ENCODE assay signal across 17 cellular contexts in the genomic region with DNA sequence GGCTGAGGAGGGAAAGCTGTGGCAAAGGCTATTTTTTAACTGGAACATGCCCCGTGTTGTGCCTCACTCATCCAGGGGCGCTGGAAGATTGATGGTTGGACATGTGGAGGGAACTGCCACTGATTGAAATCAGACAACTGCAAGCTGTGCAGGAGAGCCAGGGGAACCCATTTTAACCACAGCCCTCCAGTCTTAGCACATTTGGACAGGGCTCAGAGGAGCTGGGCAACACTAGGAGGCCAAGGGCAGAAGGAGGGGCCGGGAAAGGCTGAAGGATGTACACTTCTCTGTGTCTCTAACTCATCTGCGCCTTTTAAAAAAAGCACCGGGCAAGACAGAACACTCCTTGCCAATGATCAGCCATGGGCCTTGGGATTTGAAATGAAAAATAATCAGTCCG.
DNase-seq lines count a peak whose midpoint lies in the region; ATAC-seq, FAIRE-seq and TF ChIP-seq lines count a peak whose summit lies in the region.
"Had no signal": no experiment of that assay in that cellular context is flagged by ENCODE, and none has a peak within 500 bp of the region (broad histone marks: within the 10 kb centered on the region; RNA-seq: fewer than 3 reads in every experiment).

No MANE protein-coding gene starts in this region.

- H3K27ac ChIP-seq in A549 (peak overlapping the region; percentile 56 to 73; a peak in 4 of 6 replicates), PC-9 (no peak overlapping the region), heart right ventricle (peak overlapping the region; percentile 40 to 83 (median 66)), parathyroid adenoma (no peak overlapping the region)
- H3K27ac ChIP-seq: ovary, upper lobe of left lung had no signal

- no peaks in the 10 kb centered on the region for H3K9me3 Mint-ChIP-seq in stimulated activated naive B cell treated with anti-CD40 and anti-IgM and Interleukin-4, amounts not matched to agents 10 μg/mL and 1 μg/mL and 100 μg/mL, for 72 hours
- H3K9me3 Mint-ChIP-seq: CD4-positive, alpha-beta T cell had no signal

- no peaks in the 10 kb centered on the region for H3K4me1 Mint-ChIP-seq in stimulated activated naive B cell treated with anti-CD40 and anti-IgM and Interleukin-4, amounts not matched to agents 10 μg/mL and 1 μg/mL and 100 μg/mL, for 72 hours
- H3K4me1 Mint-ChIP-seq: activated CD4-positive, alpha-beta T cell treated with anti-CD3 and anti-CD28 coated beads for 36 hours had no signal

- CTCF ChIA-PET in A549 (lab: Yijun Ruan, JAX): interaction anchor here (0.6 to 0.7 kb wide), 2 partner anchors 40 to 306 kb away, joined by 3 read pairs; no protein-coding TSS in a partner anchor
- CTCF ChIA-PET in PC-9 (lab: Charles Lee): interaction anchor here (0.6 kb wide), 3 partner anchors 56 to 189 kb away, joined by 4 to 10 read pairs (median 5); no protein-coding TSS in a partner anchor

- 0 out of 2 replicates have a peak, but pooled peaks cover 3% of the 10 kb centered on the region for H3F3A ChIP-seq in PC-9 (ENCODE audit: insufficient read depth, low read depth)

- no peak for FAIRE-seq in A549 (lab: Jason Lieb, UNC)

- H3K79me2 ChIP-seq in PC-9 (ENCODE audit: low read depth): no peaks in the 10 kb centered on the region
- no peaks in the 10 kb centered on the region for H3K79me2 ChIP-seq in parathyroid adenoma

- TF ChIP-seq POLR2A in A549 (IDR thresholded peaks at IDR 0.05; ENCODE audit: low read length): no peak

- TF ChIP-seq EP300 in A549 (IDR thresholded peaks at IDR 0.05): no peak

- H2AFZ ChIP-seq in PC-9: no peak overlapping the region
- H2AFZ ChIP-seq in parathyroid adenoma: peak overlapping the region; percentile 9

- ATAC-seq in A549: peak in 1 of 2 experiments; percentile 42; a peak in 2 of 6 replicates
- ATAC-seq in heart right ventricle: peak in 6 of 8 donors; percentile 42 to 70 (median 50)
- no peak for ATAC-seq in stimulated activated naive B cell treated with anti-CD40 and anti-IgM and Interleukin-4, amounts not matched to agents 10 μg/mL and 1 μg/mL and 100 μg/mL, for 72 hours (replicated peaks)
- ATAC-seq in HG03520 (IDR thresholded peaks at IDR 0.05; ENCODE audit: unreplicated experiment): no peak
- ATAC-seq: activated CD4-positive, alpha-beta T cell treated with anti-CD3 and anti-CD28 coated beads for 36 hours; left lobe of liver had no signal

- POLR2A ChIA-PET in A549 (lab: Yijun Ruan, JAX): no interaction called here
- POLR2A ChIA-PET in PC-9 (lab: Charles Lee; ENCODE audit: unreplicated experiment): interaction anchor here (0.6 kb wide), 1 partner anchor 760 kb away, joined by 5 read pairs; no protein-coding TSS in a partner anchor

- H3K4me1 ChIP-seq in A549 (peaks cover 22% of the 10 kb centered on the region), PC-9 (replicated peaks; ENCODE audit: insufficient read depth) (peaks cover 15% of the 10 kb centered on the region), heart right ventricle (peaks cover 0 to 40% (median 7%) of the 10 kb centered on the region in 9 donors), parathyroid adenoma (no peaks in the 10 kb centered on the region)
- H3K4me1 ChIP-seq: upper lobe of left lung had no signal

- H3K9me2 ChIP-seq in PC-9 (ENCODE audit: insufficient read depth): no peaks in the 10 kb centered on the region

- no peaks in the 10 kb centered on the region for H3K27me3 ChIP-seq in PC-9 (ENCODE audit: insufficient read depth, low read depth)
- H3K27me3 ChIP-seq in heart right ventricle: no peaks in the 10 kb centered on the region
- no peaks in the 10 kb centered on the region for H3K27me3 ChIP-seq in parathyroid adenoma (ENCODE audit: control insufficient read depth, insufficient read depth, low read length)
- H3K27me3 ChIP-seq: ovary, upper lobe of left lung had no signal

- no peaks in the 10 kb centered on the region for H4K20me1 ChIP-seq in PC-9 (ENCODE audit: insufficient read depth)

- H3K36me3 Mint-ChIP-seq in stimulated activated naive B cell treated with anti-CD40 and anti-IgM and Interleukin-4, amounts not matched to agents 10 μg/mL and 1 μg/mL and 100 μg/mL, for 72 hours: no peaks in the 10 kb centered on the region

- TF ChIP-seq CTCF in A549 (IDR thresholded peaks at IDR 0.05) (no peak), PC-9 (conservative IDR thresholded peaks at IDR 0.05) (no peak), heart right ventricle (IDR thresholded peaks at IDR 0.05) (no peak), parathyroid adenoma (IDR thresholded peaks at IDR 0.05) (no peak), GM10266 (IDR thresholded peaks at IDR 0.05; ENCODE audit: control insufficient read depth, insufficient read depth, low read depth, missing control alignments) (no peak)

- peaks cover 0 to 4% of the 10 kb centered on the region in 2 donors for H3K27me3 Mint-ChIP-seq in stimulated activated naive B cell treated with anti-CD40 and anti-IgM and Interleukin-4, amounts not matched to agents 10 μg/mL and 1 μg/mL and 100 μg/mL, for 72 hours
- H3K27me3 Mint-ChIP-seq: CD4-positive, alpha-beta T cell had no signal

- H3K36me3 ChIP-seq in PC-9 (ENCODE audit: low read depth) (no peaks in the 10 kb centered on the region), heart right ventricle (no peaks in the 10 kb centered on the region), parathyroid adenoma (ENCODE audit: control insufficient read depth, insufficient read depth, low read length) (no peaks in the 10 kb centered on the region)
- H3K36me3 ChIP-seq: ovary, upper lobe of left lung had no signal

- H3K4me2 ChIP-seq in A549 (peak overlapping the region; percentile 57; the same call in 2 of the 3 replicates), PC-9 (peak overlapping the region; percentile 24), parathyroid adenoma (ENCODE audit: low read length) (no peak overlapping the region)

- H3K9me3 ChIP-seq in A549 (no peaks in the 10 kb centered on the region), PC-9 (ENCODE audit: insufficient read depth, low read depth) (no peaks in the 10 kb centered on the region), heart right ventricle (no peaks in the 10 kb centered on the region), parathyroid adenoma (ENCODE audit: control insufficient read depth, low read length) (no peaks in the 10 kb centered on the region)
- H3K9me3 ChIP-seq: ovary, upper lobe of left lung had no signal

- intact Hi-C loops in PC-9 (cut with micrococcal nuclease; ENCODE audit: unreplicated experiment): loop anchor here (2.0 to 5.0 kb wide), 2 partner anchors 111 to 209 kb away; partner anchors contain the start of gene EYA4
- intact Hi-C loops in heart right ventricle (cut with DNase I): loop anchor here in 5 of 10 donors (2.0 to 10.0 kb wide), 7 partner anchors 67 to 421 kb away; partner anchors contain the start of gene EYA4 (in 1 of the 5)

- no peak overlapping the region for H3K4me3 Mint-ChIP-seq in stimulated activated naive B cell treated with anti-CD40 and anti-IgM and Interleukin-4, amounts not matched to agents 10 μg/mL and 1 μg/mL and 100 μg/mL, for 72 hours
- H3K4me3 Mint-ChIP-seq: activated CD4-positive, alpha-beta T cell treated with anti-CD3 and anti-CD28 coated beads for 36 hours; CD4-positive, alpha-beta T cell had no signal

- H3K9ac ChIP-seq in parathyroid adenoma: no peak overlapping the region

- DNase-seq in A549 (ENCODE audit: low read depth in 1 of 2, low spot score in 1 of 2) (no peak), PC-9 (peak in 1 of 2 experiments; percentile 13), heart right ventricle (no peak), RPMI8226 (no peak), GM10266 (ENCODE audit: extremely low spot score) (no peak)
- no peak for DNase-seq in stimulated activated naive B cell treated with anti-CD40 and anti-IgM and Interleukin-4, amounts not matched to agents 10 μg/mL and 1 μg/mL and 100 μg/mL, for 72 hours
- DNase-seq: activated CD4-positive, alpha-beta T cell treated with anti-CD3 and anti-CD28 coated beads for 36 hours; activated effector memory CD4-positive, alpha-beta T cell treated with anti-CD3 and anti-CD28 coated beads, Interleukin-2, amount 50 U/mL, for 16 hours; CD4-positive, alpha-beta T cell; DMS79 treated with DMSO at 0.1 percent for 48 hours; NCI-H1694; ovary; stimulated activated naive CD4-positive, alpha-beta T cell treated with Interleukin-2 at 50 U/mL for 16 hours; upper lobe of left lung had no signal

- 93% methylated on average over 6 of the region's 6 CpGs for WGBS in A549 (ENCODE audit: missing lambda C conversion rate)
- 69 to 77% methylated on average over 6 of the region's 6 CpGs for WGBS in heart right ventricle, 2 donors

- H3K4me3 ChIP-seq in A549 (no peak overlapping the region), PC-9 (no peak overlapping the region), heart right ventricle (no peak overlapping the region), parathyroid adenoma (ENCODE audit: low read depth, low read length) (no peak overlapping the region)
- H3K4me3 ChIP-seq: ovary, upper lobe of left lung had no signal

- no TSS peak for BruUV-seq in PC-9 (replicated peaks; lab: Mats Ljungman, UMichigan)

- no peak for TF ChIP-seq RAD21 in A549 (conservative IDR thresholded peaks at IDR 0.05 in 1 of 2, IDR thresholded peaks at IDR 0.05 in 1 of 2)

- no peak overlapping the region for H3K27ac Mint-ChIP-seq in stimulated activated naive B cell treated with anti-CD40 and anti-IgM and Interleukin-4, amounts not matched to agents 10 μg/mL and 1 μg/mL and 100 μg/mL, for 72 hours
- H3K27ac Mint-ChIP-seq: activated CD4-positive, alpha-beta T cell treated with anti-CD3 and anti-CD28 coated beads for 36 hours; CD4-positive, alpha-beta T cell had no signal

TF ChIP-seq in A549, 52 proteins besides CTCF, POLR2A, EP300 and RAD21:
- TF ChIP-seq SREBF2 (IDR thresholded peaks at IDR 0.05): no peak

Comparison
In these comparisons a context has a peak if more than half of its experiments do, and no peak if none do; other contexts are left out.
1. ATAC-seq: peak in heart right ventricle (6 of 8); none in stimulated activated naive B cell treated with anti-CD40 and anti-IgM and Interleukin-4, amounts not matched to agents 10 μg/mL and 1 μg/mL and 100 μg/mL, for 72 hours (0 of 2) and HG03520 (single experiment).
2. H3K27ac ChIP-seq: peak in A549 (2 of 2) and heart right ventricle (10 of 10); none in PC-9 (single experiment) and parathyroid adenoma (single experiment).